In the genomic region with DNA sequence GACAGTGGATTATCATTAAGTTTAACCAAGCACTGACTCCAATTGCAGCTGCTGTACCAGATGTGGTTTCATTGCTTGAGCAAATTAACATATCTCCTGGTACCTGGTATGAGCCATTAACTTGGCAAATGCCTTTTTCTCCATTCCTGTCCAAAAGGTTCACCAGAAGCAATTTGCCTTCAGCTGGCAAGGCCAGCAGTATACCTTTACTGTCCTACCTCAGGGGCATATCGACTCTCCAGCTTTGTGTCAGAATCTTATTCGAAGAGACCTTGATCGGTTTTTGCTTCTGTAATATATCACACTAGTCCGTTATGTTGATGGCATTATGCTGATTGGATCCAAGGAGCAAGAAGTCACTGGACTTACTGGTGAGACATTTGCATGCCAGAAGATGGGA, we compare ENCODE assay signal across 28 cellular contexts.
"Had no signal": no experiment of that assay in that cellular context is flagged by ENCODE, and none has a peak within 500 bp of the region (broad histone marks: within the 10 kb centered on the region; RNA-seq: fewer than 3 reads in every experiment).

No MANE protein-coding gene starts in this region.

- H3K4me1 Mint-ChIP-seq: stimulated activated effector memory CD8-positive, alpha-beta T cell treated with anti-CD3 and anti-CD28 coated beads, Interleukin-12 subunit alpha, Interleukin-12 subunit beta, amount 100 ng/mL, for 72 hours; stimulated activated memory B cell treated with anti-CD40 and anti-IgM and Interleukin-4, amounts not matched to agents 10 μg/mL and 1 μg/mL and 100 μg/mL, for 72 hours; stimulated activated naive B cell treated with anti-CD40 and anti-IgM and Interleukin-4, amounts not matched to agents 10 μg/mL and 1 μg/mL and 100 μg/mL, for 72 hours; stimulated activated naive CD8-positive, alpha-beta T cell treated with anti-CD3 and anti-CD28 coated beads, Interleukin-15, amount 100 ng/mL, for 72 hours had no signal

- H3K9me3 Mint-ChIP-seq: stimulated activated effector memory CD8-positive, alpha-beta T cell treated with anti-CD3 and anti-CD28 coated beads, Interleukin-12 subunit alpha, Interleukin-12 subunit beta, amount 100 ng/mL, for 72 hours; stimulated activated memory B cell treated with anti-CD40 and anti-IgM and Interleukin-4, amounts not matched to agents 10 μg/mL and 1 μg/mL and 100 μg/mL, for 72 hours; stimulated activated naive B cell treated with anti-CD40 and anti-IgM and Interleukin-4, amounts not matched to agents 10 μg/mL and 1 μg/mL and 100 μg/mL, for 72 hours; stimulated activated naive CD8-positive, alpha-beta T cell treated with anti-CD3 and anti-CD28 coated beads, Interleukin-15, amount 100 ng/mL, for 72 hours; stimulated activated naive CD8-positive, alpha-beta T cell treated with anti-CD3 and anti-CD28 coated beads, Interleukin-15, Interleukin-2, amounts not matched to agents 100 ng/mL and 50 ng/mL, for 24 hours; type B pancreatic cell had no signal

- H3K27me3 Mint-ChIP-seq: stimulated activated memory B cell treated with anti-CD40 and anti-IgM and Interleukin-4, amounts not matched to agents 10 μg/mL and 1 μg/mL and 100 μg/mL, for 72 hours; stimulated activated naive B cell treated with anti-CD40 and anti-IgM and Interleukin-4, amounts not matched to agents 10 μg/mL and 1 μg/mL and 100 μg/mL, for 72 hours; stimulated activated naive CD8-positive, alpha-beta T cell treated with anti-CD3 and anti-CD28 coated beads, Interleukin-15, amount 100 ng/mL, for 72 hours; stimulated activated naive CD8-positive, alpha-beta T cell treated with anti-CD3 and anti-CD28 coated beads, Interleukin-15, Interleukin-2, amounts not matched to agents 100 ng/mL and 50 ng/mL, for 24 hours; type B pancreatic cell had no signal

- H3K4me1 ChIP-seq: stomach, suprapubic skin, testis, thyroid gland, tibial artery, tibial nerve, transverse colon, upper lobe of left lung, upper lobe of right lung, uterus, vagina had no signal

- H3K36me3 ChIP-seq: stomach, suprapubic skin, thoracic aorta, thyroid gland, tibial artery, tibial nerve, transverse colon, upper lobe of left lung, upper lobe of right lung, uterus, vagina had no signal

- H3K36me3 Mint-ChIP-seq: stimulated activated effector memory CD8-positive, alpha-beta T cell treated with anti-CD3 and anti-CD28 coated beads, Interleukin-12 subunit alpha, Interleukin-12 subunit beta, amount 100 ng/mL, for 72 hours; stimulated activated memory B cell treated with anti-CD40 and anti-IgM and Interleukin-4, amounts not matched to agents 10 μg/mL and 1 μg/mL and 100 μg/mL, for 72 hours; stimulated activated naive B cell treated with anti-CD40 and anti-IgM and Interleukin-4, amounts not matched to agents 10 μg/mL and 1 μg/mL and 100 μg/mL, for 72 hours; type B pancreatic cell had no signal

- H3K27ac ChIP-seq: stomach, suprapubic skin, testis, thoracic aorta, thyroid gland, tibial artery, tibial nerve, transverse colon, upper lobe of left lung, upper lobe of right lung, uterus, vagina had no signal

- H3K27ac Mint-ChIP-seq: stimulated activated memory B cell treated with anti-CD40 and anti-IgM and Interleukin-4, amounts not matched to agents 10 μg/mL and 1 μg/mL and 100 μg/mL, for 72 hours; stimulated activated naive B cell treated with anti-CD40 and anti-IgM and Interleukin-4, amounts not matched to agents 10 μg/mL and 1 μg/mL and 100 μg/mL, for 72 hours; stimulated activated naive CD8-positive, alpha-beta T cell treated with anti-CD3 and anti-CD28 coated beads, Interleukin-15, amount 100 ng/mL, for 72 hours; stimulated activated naive CD8-positive, alpha-beta T cell treated with anti-CD3 and anti-CD28 coated beads, Interleukin-15, Interleukin-2, amounts not matched to agents 100 ng/mL and 50 ng/mL, for 24 hours; type B pancreatic cell had no signal

- H3K4me3 Mint-ChIP-seq: stimulated activated effector memory CD8-positive, alpha-beta T cell treated with anti-CD3 and anti-CD28 coated beads, Interleukin-12 subunit alpha, Interleukin-12 subunit beta, amount 100 ng/mL, for 72 hours; stimulated activated memory B cell treated with anti-CD40 and anti-IgM and Interleukin-4, amounts not matched to agents 10 μg/mL and 1 μg/mL and 100 μg/mL, for 72 hours; stimulated activated naive B cell treated with anti-CD40 and anti-IgM and Interleukin-4, amounts not matched to agents 10 μg/mL and 1 μg/mL and 100 μg/mL, for 72 hours; stimulated activated naive CD8-positive, alpha-beta T cell treated with anti-CD3 and anti-CD28 coated beads, Interleukin-15, amount 100 ng/mL, for 72 hours; stimulated activated naive CD8-positive, alpha-beta T cell treated with anti-CD3 and anti-CD28 coated beads, Interleukin-15, Interleukin-2, amounts not matched to agents 100 ng/mL and 50 ng/mL, for 24 hours; type B pancreatic cell had no signal

- H3K4me3 ChIP-seq: stomach, suprapubic skin, testis, thoracic aorta, thyroid gland, tibial artery, tibial nerve, transverse colon, upper lobe of left lung, upper lobe of right lung, uterus, vagina had no signal

- H3K9me3 ChIP-seq: stomach, suprapubic skin, testis, thoracic aorta, thyroid gland, tibial artery, tibial nerve, transverse colon, upper lobe of left lung, upper lobe of right lung, uterus, vagina had no signal

- DNase-seq: stimulated activated CD4-positive, alpha-beta T cell treated with anti-CD3 and anti-CD28 coated beads, Interleukin-2, amount 100 ng/mL, for 48 hours; stimulated activated CD4-positive, alpha-beta T cell treated with anti-CD3 and anti-CD28 coated beads, Interleukin-4, amount 100 ng/mL, for 1 hour; stimulated activated CD4-positive, alpha-beta T cell treated with anti-CD3 and anti-CD28 coated beads, Interleukin-4, amount 100 ng/mL, for 24 hours; stimulated activated CD4-positive, alpha-beta T cell treated with anti-CD3 and anti-CD28 coated beads, Interleukin-4, amount 100 ng/mL, for 4 hours; stimulated activated CD8-positive, alpha-beta memory T cell treated with anti-CD3 and anti-CD28 coated beads, Interleukin-4, amount 100 ng/mL, for 48 hours; stimulated activated naive B cell treated with anti-CD40 and anti-IgM and Interleukin-4, amounts not matched to agents 10 μg/mL and 1 μg/mL and 100 μg/mL, for 72 hours; stimulated activated naive CD4-positive, alpha-beta T cell; stimulated activated naive CD4-positive, alpha-beta T cell treated with Interleukin-2 at 50 U/mL for 16 hours; stimulated activated naive CD8-positive, alpha-beta T cell treated with anti-CD3 and anti-CD28 coated beads, Interleukin-15, amount 100 ng/mL, for 72 hours; stimulated activated naive CD8-positive, alpha-beta T cell treated with anti-CD3 and anti-CD28 coated beads, Interleukin-15, Interleukin-2, amounts not matched to agents 100 U/mL and 50 U/mL, for 24 hours; stomach; substantia nigra; testis; thyroid gland; tibial artery; transverse colon; trophoblast cell; upper lobe of left lung; upper lobe of right lung; uterus had no signal
